Comparison of ENCODE assay signal across 20 cellular contexts in genomic region chrX:132411310-132411977, GRCh38.
DNase-seq lines count a peak whose midpoint lies in the region; ATAC-seq and TF ChIP-seq lines count a peak whose summit lies in the region.
"Had no signal": no experiment of that assay in that cellular context is flagged by ENCODE, and none has a peak within 500 bp of the region (broad histone marks: within the 10 kb centered on the region; RNA-seq: fewer than 3 reads in every experiment).

No MANE protein-coding gene starts in this region.

- peak overlapping the region; percentile 46 for H3K9ac ChIP-seq in HUES6 (ENCODE audit: low read length)
- H3K9ac ChIP-seq: GM23248 had no signal

- peaks cover 37% of the 10 kb centered on the region for H3K4me1 Mint-ChIP-seq in progenitor cell of endocrine pancreas (ENCODE audit: low read depth)

- H3K4me3 Mint-ChIP-seq in progenitor cell of endocrine pancreas (ENCODE audit: low read depth): no peak overlapping the region
- H3K4me3 Mint-ChIP-seq: CD4-positive, alpha-beta memory T cell; HFFc6; IgD-negative memory B cell had no signal

- intact Hi-C loops in left colon (cut with DNase I, micrococcal nuclease): no loop called here

- peak; percentile 80 for ATAC-seq in left colon
- ATAC-seq: PC-3, SK-N-SH treated with all-trans-retinoic acid at 6 μM for 48 hours had no signal

- WGBS in ectodermal cell, 2 experiments: 51 to 65% methylated on average over 4 to 8 of the region's 8 CpGs

- H3K27ac Mint-ChIP-seq in progenitor cell of endocrine pancreas: peak overlapping the region; percentile 3
- H3K27ac Mint-ChIP-seq: CD4-positive, alpha-beta memory T cell; HFFc6 had no signal

- H3K9me3 ChIP-seq in HUES6 (ENCODE audit: control insufficient read depth, insufficient read depth, low read depth, low read length): no peaks in the 10 kb centered on the region
- no peaks in the 10 kb centered on the region for H3K9me3 ChIP-seq in ectodermal cell (ENCODE audit: control insufficient read depth, low read length)
- H3K9me3 ChIP-seq: BE2C had no signal

- H3K27ac ChIP-seq in HUES6 (ENCODE audit: low read depth, low read length): no peak overlapping the region
- H3K27ac ChIP-seq in ectodermal cell (ENCODE audit: insufficient read depth, low read depth, low read length, poor library complexity, severe bottlenecking): no peak overlapping the region
- H3K27ac ChIP-seq: GM23248 had no signal

- peaks cover 71% of the 10 kb centered on the region for H3K4me1 ChIP-seq in HUES6 (ENCODE audit: control insufficient read depth, insufficient read depth, low read length)
- H3K4me1 ChIP-seq in ectodermal cell (ENCODE audit: control insufficient read depth, insufficient read depth, low read length): peaks cover 27% of the 10 kb centered on the region
- H3K4me1 ChIP-seq: BE2C had no signal

- no peaks in the 10 kb centered on the region for H3K36me3 Mint-ChIP-seq in progenitor cell of endocrine pancreas (ENCODE audit: insufficient read depth)
- H3K36me3 Mint-ChIP-seq: CD4-positive, alpha-beta memory T cell; IgD-negative memory B cell had no signal

- peaks cover 48% of the 10 kb centered on the region; the same call in 1 of the 2 replicates for H3K27me3 ChIP-seq in HUES6 (ENCODE audit: control insufficient read depth, insufficient read depth, low read length)
- no peaks in the 10 kb centered on the region for H3K27me3 ChIP-seq in ectodermal cell (ENCODE audit: control insufficient read depth, insufficient read depth, low read length, poor library complexity, severe bottlenecking)
- H3K27me3 ChIP-seq: BE2C had no signal

- H3K9me3 Mint-ChIP-seq in progenitor cell of endocrine pancreas (ENCODE audit: low read depth): peaks cover 3% of the 10 kb centered on the region
- H3K9me3 Mint-ChIP-seq: CD4-positive, alpha-beta memory T cell; HFFc6; IgD-negative memory B cell had no signal

- H3K4me3 ChIP-seq in HUES6 (ENCODE audit: low read depth, low read length): peak overlapping the region; percentile 55
- H3K4me3 ChIP-seq in ectodermal cell (ENCODE audit: insufficient read depth, low read depth, low read length): peak overlapping the region; percentile 22
- H3K4me3 ChIP-seq: GM23248 had no signal

- H3K27me3 Mint-ChIP-seq in progenitor cell of endocrine pancreas: no peaks in the 10 kb centered on the region
- H3K27me3 Mint-ChIP-seq: CD4-positive, alpha-beta memory T cell had no signal

- H3K36me3 ChIP-seq in HUES6 (ENCODE audit: control insufficient read depth, insufficient read depth, low read length): no peaks in the 10 kb centered on the region; the same call in 1 of the 2 replicates
- no peaks in the 10 kb centered on the region for H3K36me3 ChIP-seq in ectodermal cell (ENCODE audit: control insufficient read depth, insufficient read depth, low read length)
- H3K36me3 ChIP-seq: BE2C had no signal

- DNase-seq in left colon (no peak), progenitor cell of endocrine pancreas (ENCODE audit: low spot score, unreplicated experiment) (no peak), activated gamma-delta T cell (lab: John Stamatoyannopoulos, UW) (no peak), SHP77 treated with DMSO at 0.1 percent for 48 hours (lab: John Stamatoyannopoulos, UW) (no peak), NCI-H2196 treated with DMSO at 0.1 percent for 48 hours (lab: John Stamatoyannopoulos, UW; ENCODE audit: unreplicated experiment) (no peak)
- DNase-seq: BE2C; CD4-positive, alpha-beta memory T cell; DND-41; GDM1; GM23248; HFFc6; NCI-H1436 treated with DMSO at 0.1 percent for 48 hours; NCI-H2081; NCI-H2227 treated with DMSO at 0.1 percent for 48 hours; NCI-H526 treated with DMSO at 0.1 percent for 48 hours; PC-3 had no signal

- no peak for TF ChIP-seq CTCF in progenitor cell of endocrine pancreas (IDR thresholded peaks at IDR 0.05; ENCODE audit: unreplicated experiment)
